ENCODE assay signal across 8 cellular contexts in genomic region chr9:136625101-136626065, GRCh38. TPM values are rescaled to one million over a fixed set of nuclear protein-coding genes. Genes with fewer than 3 reads are reported as not detected.
DNase-seq lines count a peak whose midpoint lies in the region; ATAC-seq and TF ChIP-seq lines count a peak whose summit lies in the region.

No MANE protein-coding gene starts in this region.

- intact Hi-C loops in left lung (cut with DNase I): loop anchor here in 1 of 2 donors (5.0 kb wide), 1 partner anchor 138 kb away; no protein-coding TSS in a partner anchor
- intact Hi-C loops in uterus (cut with DNase I; ENCODE audit: low total_unique reads): no loop called here

- H3K27ac Mint-ChIP-seq in CD8-positive, alpha-beta memory T cell: no peak overlapping the region
- H3K27ac Mint-ChIP-seq in activated naive CD8-positive, alpha-beta T cell treated with anti-CD3 and anti-CD28 coated beads for 36 hours: no peak overlapping the region

- CTCF ChIA-PET in CD8-positive, alpha-beta memory T cell (lab: Charles Lee): interaction anchor here (1.4 to 7.6 kb wide), 3 partner anchors 9 to 139 kb away, joined by 3 to 82 read pairs (median 5); no protein-coding TSS in a partner anchor

- H3K4me1 ChIP-seq in left lung (peaks cover 29 to 77% of the 10 kb centered on the region in 2 donors), uterus (peaks cover 0 to 6% of the 10 kb centered on the region in 2 donors)
- no peaks in the 10 kb centered on the region for H3K4me1 ChIP-seq in CD8-positive, alpha-beta memory T cell (ENCODE audit: insufficient read depth, low read length)

- ATAC-seq in left lung: peak; percentile 70

- no peaks in the 10 kb centered on the region for H3K36me3 ChIP-seq in brain microvascular endothelial cell (replicated peaks)
- H3K36me3 ChIP-seq in left lung: no peaks in the 10 kb centered on the region
- H3K36me3 ChIP-seq in uterus: no peaks in the 10 kb centered on the region
- no peaks in the 10 kb centered on the region for H3K36me3 ChIP-seq in CD8-positive, alpha-beta memory T cell (ENCODE audit: insufficient read depth, low read length)

- TF ChIP-seq CTCF in brain microvascular endothelial cell (IDR thresholded peaks at IDR 0.05; ENCODE audit: low read depth, low read length, missing control alignments): peak; percentile 64
- TF ChIP-seq CTCF in left lung (IDR thresholded peaks at IDR 0.05): peak; percentile 29 to 31
- TF ChIP-seq CTCF in uterus (IDR thresholded peaks at IDR 0.05): peak; percentile 54 to 72 (median 64)

- no peak overlapping the region for H3K27ac ChIP-seq in brain microvascular endothelial cell
- no peak overlapping the region for H3K27ac ChIP-seq in left lung
- peak overlapping the region in 1 of 2 donors; percentile 27 for H3K27ac ChIP-seq in uterus
- no peak overlapping the region for H3K27ac ChIP-seq in CD8-positive, alpha-beta memory T cell (ENCODE audit: low read depth, low read length)

- in situ Hi-C loops in brain microvascular endothelial cell (cut with HindIII; ENCODE audit: low pct_ligation_motif_present, low sequenced_read_pairs): no loop called here

- H3K4me1 Mint-ChIP-seq in CD8-positive, alpha-beta memory T cell: no peaks in the 10 kb centered on the region
- H3K4me1 Mint-ChIP-seq in activated naive CD8-positive, alpha-beta T cell treated with anti-CD3 and anti-CD28 coated beads for 36 hours: peaks cover 3% of the 10 kb centered on the region

- no peak overlapping the region for H3K4me3 Mint-ChIP-seq in CD8-positive, alpha-beta memory T cell
- no peak overlapping the region for H3K4me3 Mint-ChIP-seq in activated naive CD8-positive, alpha-beta T cell treated with anti-CD3 and anti-CD28 coated beads for 36 hours

- DNase-seq in C1 segment of cervical spinal cord (lab: John Stamatoyannopoulos, UW): peak in 9 of 14 donors; percentile 17 to 54 (median 40)
- DNase-seq in HuH-7.5 (ENCODE audit: low spot score): peak; percentile 96
- DNase-seq in brain microvascular endothelial cell: peak; percentile 36
- peak; percentile 72 to 90 for DNase-seq in left lung
- DNase-seq in uterus: peak; percentile 70 to 73
- DNase-seq in NCI-H2227 (lab: John Stamatoyannopoulos, UW; ENCODE audit: unreplicated experiment): no peak
- no peak for DNase-seq in CD8-positive, alpha-beta memory T cell
- DNase-seq in activated naive CD8-positive, alpha-beta T cell treated with anti-CD3 and anti-CD28 coated beads for 36 hours: no peak

- H3K36me3 Mint-ChIP-seq in CD8-positive, alpha-beta memory T cell: no peaks in the 10 kb centered on the region
- H3K36me3 Mint-ChIP-seq in activated naive CD8-positive, alpha-beta T cell treated with anti-CD3 and anti-CD28 coated beads for 36 hours: no peaks in the 10 kb centered on the region

- H3K27me3 ChIP-seq in brain microvascular endothelial cell (replicated peaks): no peaks in the 10 kb centered on the region
- H3K27me3 ChIP-seq in left lung: peaks cover 0 to 22% of the 10 kb centered on the region in 2 donors
- H3K27me3 ChIP-seq in uterus: no peaks in the 10 kb centered on the region
- no peaks in the 10 kb centered on the region for H3K27me3 ChIP-seq in CD8-positive, alpha-beta memory T cell (ENCODE audit: insufficient read depth, low read length, poor library complexity, severe bottlenecking)

- POLR2A ChIA-PET in CD8-positive, alpha-beta memory T cell (lab: Charles Lee): interaction anchor here (0.6 to 1.1 kb wide), 2 partner anchors 141 to 255 kb away, joined by 3 read pairs; no protein-coding TSS in a partner anchor

- H3K9me3 ChIP-seq in left lung (no peaks in the 10 kb centered on the region), uterus (no peaks in the 10 kb centered on the region)
- no peaks in the 10 kb centered on the region for H3K9me3 ChIP-seq in CD8-positive, alpha-beta memory T cell (ENCODE audit: low read length)

- H3K4me3 ChIP-seq in brain microvascular endothelial cell (ENCODE audit: low read depth, low read length) (no peak overlapping the region), left lung (no peak overlapping the region), uterus (no peak overlapping the region)
- H3K4me3 ChIP-seq in CD8-positive, alpha-beta memory T cell (ENCODE audit: low read length): no peak overlapping the region

- peaks cover 8% of the 10 kb centered on the region in 2 donors for H3K27me3 Mint-ChIP-seq in CD8-positive, alpha-beta memory T cell
- H3K27me3 Mint-ChIP-seq in activated naive CD8-positive, alpha-beta T cell treated with anti-CD3 and anti-CD28 coated beads for 36 hours: peaks cover 17% of the 10 kb centered on the region

- no peaks in the 10 kb centered on the region for H3K9me3 Mint-ChIP-seq in CD8-positive, alpha-beta memory T cell
- no peaks in the 10 kb centered on the region for H3K9me3 Mint-ChIP-seq in activated naive CD8-positive, alpha-beta T cell treated with anti-CD3 and anti-CD28 coated beads for 36 hours

- peak in 1 of 2 donors; percentile 15 for TF ChIP-seq POLR2A in uterus (IDR thresholded peaks at IDR 0.05)

RNA-seq across cellular contexts. Expression of gene EGFL7, which starts 37.3 kb away (rescaled TPM):
- total RNA-seq in left lung (100 to 1,000 TPM; 105 to 165 TPM), uterus (1,000 to 10,000 TPM in 1 of 4 donors, 100 to 1,000 TPM in 3; 119 to 1,791 (median 307) TPM)
- under 1 TPM; 0.61 to 0.95 TPM for total RNA-seq in CD8-positive, alpha-beta memory T cell
- polyA plus RNA-seq in CD8-positive, alpha-beta memory T cell: 0.40 TPM
- 1 to 10 TPM in 1 of 2 experiments, under 1 TPM in 1; 0.94 to 1.2 TPM for total RNA-seq in activated naive CD8-positive, alpha-beta T cell treated with anti-CD3 and anti-CD28 coated beads for 36 hours

Comparison
In these comparisons a context has a peak if more than half of its experiments do, and no peak if none do; other contexts are left out.
1. DNase-seq: peak in C1 segment of cervical spinal cord (9 of 14), HuH-7.5 (single experiment), brain microvascular endothelial cell (single experiment), left lung (2 of 2) and uterus (2 of 2); none in NCI-H2227 (single experiment), CD8-positive, alpha-beta memory T cell (0 of 5) and activated naive CD8-positive, alpha-beta T cell treated with anti-CD3 and anti-CD28 coated beads for 36 hours (single experiment).
2. RNA of gene EGFL7, which starts 37.3 kb away (total RNA-seq): 119 to 1,791 TPM in uterus and 105 to 165 TPM in left lung; 0.94 to 1.2 TPM in activated naive CD8-positive, alpha-beta T cell treated with anti-CD3 and anti-CD28 coated beads for 36 hours and 0.61 to 0.95 TPM in CD8-positive, alpha-beta memory T cell; every median in the first group is over 10 times any median in the second.
3. Peak in every context shown above with its lines, with median percentiles within 50 percentile points of each other: CTCF ChIP-seq.